10 cellular contexts compared by ENCODE assay signal in genomic region chr1:235199441-235199840, GRCh38. TPM values are rescaled to one million over a fixed set of nuclear protein-coding genes. Genes with fewer than 3 reads are reported as not detected.
DNase-seq lines count a peak whose midpoint lies in the region; ATAC-seq, FAIRE-seq and TF ChIP-seq lines count a peak whose summit lies in the region.
"Had no signal": no experiment of that assay in that cellular context is flagged by ENCODE, and none has a peak within 500 bp of the region (broad histone marks: within the 10 kb centered on the region; RNA-seq: fewer than 3 reads in every experiment).

No MANE protein-coding gene starts in this region.

- no peak overlapping the region for H3K27ac ChIP-seq in astrocyte (ENCODE audit: low read depth, low read length)

- no peak overlapping the region for H3K4me2 ChIP-seq in astrocyte (ENCODE audit: low read length)

- no peak overlapping the region for H3K4me3 ChIP-seq in astrocyte (ENCODE audit: insufficient read depth, low read depth, low read length)

- peaks cover 2% of the 10 kb centered on the region for H3K4me1 Mint-ChIP-seq in astrocyte (ENCODE audit: low read depth, unreplicated experiment)

- H3K27me3 Mint-ChIP-seq in astrocyte (ENCODE audit: low read depth, unreplicated experiment) = no peaks in the 10 kb centered on the region
- H3K27me3 Mint-ChIP-seq: IgD-negative memory B cell had no signal

- H4K20me1 ChIP-seq in astrocyte (ENCODE audit: insufficient read depth, low read length) = peaks cover 3% of the 10 kb centered on the region

- no peaks in the 10 kb centered on the region for H3K27me3 ChIP-seq in astrocyte (ENCODE audit: insufficient read depth, low read length)

- FAIRE-seq in astrocyte (lab: Jason Lieb, UNC) = no peak
- no peak for FAIRE-seq in urothelium cell line (lab: Jason Lieb, UNC)

- intact Hi-C loops in Right ventricle myocardium superior (cut with DNase I) = no loop called here
- intact Hi-C loops in Right ventricle myocardium inferior (cut with DNase I) = no loop called here

- DNase-seq in Right ventricle myocardium superior (no peak), Right ventricle myocardium inferior (ENCODE audit: missing footprints) (no peak), astrocyte (ENCODE audit: low read depth) (peak; percentile 29), inferior parietal cortex (ENCODE audit: extremely low spot score) (peak; percentile 27), urothelium cell line (ENCODE audit: low spot score) (peak; percentile 6), mucosa of gallbladder (ENCODE audit: low spot score) (no peak), SKM-1 treated with dmso at 0.1 percent for 144 hours (lab: John Stamatoyannopoulos, UW; ENCODE audit: unreplicated experiment) (no peak)
- DNase-seq: activated T-cell treated with anti-CD3 and anti-CD28 coated beads, Interleukin-2, amount 50 U/mL, for 4 hours had no signal

- no peaks in the 10 kb centered on the region for H3K9me3 Mint-ChIP-seq in astrocyte (ENCODE audit: unreplicated experiment)
- H3K9me3 Mint-ChIP-seq: activated T-cell treated with anti-CD3 and anti-CD28 coated beads, Interleukin-2, amount 50 U/mL, for 4 hours; IgD-negative memory B cell had no signal

- no peak overlapping the region for H2AFZ ChIP-seq in astrocyte (ENCODE audit: low read depth, low read length)

- no peaks in the 10 kb centered on the region for H3K9me3 ChIP-seq in astrocyte (ENCODE audit: insufficient read depth, low read depth, low read length)

- peak overlapping the region; percentile 1 for H3K27ac Mint-ChIP-seq in astrocyte (ENCODE audit: unreplicated experiment)

- no peak overlapping the region for H3K4me3 Mint-ChIP-seq in astrocyte (ENCODE audit: unreplicated experiment)
- H3K4me3 Mint-ChIP-seq: activated T-cell treated with anti-CD3 and anti-CD28 coated beads, Interleukin-2, amount 50 U/mL, for 4 hours; IgD-negative memory B cell had no signal

- no peak overlapping the region for H3K9ac ChIP-seq in astrocyte (ENCODE audit: low read length)

- peaks cover 2% of the 10 kb centered on the region for H3K36me3 ChIP-seq in astrocyte (ENCODE audit: insufficient read depth, low read length)

- peaks cover 6% of the 10 kb centered on the region for H3K79me2 ChIP-seq in astrocyte (ENCODE audit: insufficient read depth, low read length)

- TF ChIP-seq CTCF in astrocyte (IDR thresholded peaks at IDR 0.05; ENCODE audit: insufficient read depth, low read depth, low read length) = peak; percentile 53

- H3K36me3 Mint-ChIP-seq in astrocyte (ENCODE audit: low read depth, unreplicated experiment) = no peaks in the 10 kb centered on the region

- ATAC-seq in Right ventricle myocardium superior (ENCODE audit: poor library complexity) (peak; percentile 25), Right ventricle myocardium inferior (no peak), GM19452 (IDR thresholded peaks at IDR 0.05; ENCODE audit: unreplicated experiment) (no peak)
- ATAC-seq: activated T-cell treated with anti-CD3 and anti-CD28 coated beads, Interleukin-2, amount 50 U/mL, for 4 hours had no signal

- no peaks in the 10 kb centered on the region for H3K4me1 ChIP-seq in astrocyte (ENCODE audit: insufficient read depth, low read length)

RNA-seq across cellular contexts. Expression of gene RBM34, which starts 38.4 kb away (rescaled TPM):
- total RNA-seq in Right ventricle myocardium superior (50.1 TPM), Right ventricle myocardium inferior (50.6 TPM), astrocyte (102 and 129 TPM in 2 replicates), mucosa of gallbladder (51.0 TPM)

Comparison
In these comparisons a context has a peak if more than half of its experiments do, and no peak if none do; other contexts are left out.
1. DNase-seq: peak in astrocyte (single experiment), inferior parietal cortex (single experiment) and urothelium cell line (single experiment); none in Right ventricle myocardium superior (single experiment), Right ventricle myocardium inferior (single experiment), mucosa of gallbladder (single experiment) and SKM-1 treated with dmso at 0.1 percent for 144 hours (single experiment).